In the genomic region with DNA sequence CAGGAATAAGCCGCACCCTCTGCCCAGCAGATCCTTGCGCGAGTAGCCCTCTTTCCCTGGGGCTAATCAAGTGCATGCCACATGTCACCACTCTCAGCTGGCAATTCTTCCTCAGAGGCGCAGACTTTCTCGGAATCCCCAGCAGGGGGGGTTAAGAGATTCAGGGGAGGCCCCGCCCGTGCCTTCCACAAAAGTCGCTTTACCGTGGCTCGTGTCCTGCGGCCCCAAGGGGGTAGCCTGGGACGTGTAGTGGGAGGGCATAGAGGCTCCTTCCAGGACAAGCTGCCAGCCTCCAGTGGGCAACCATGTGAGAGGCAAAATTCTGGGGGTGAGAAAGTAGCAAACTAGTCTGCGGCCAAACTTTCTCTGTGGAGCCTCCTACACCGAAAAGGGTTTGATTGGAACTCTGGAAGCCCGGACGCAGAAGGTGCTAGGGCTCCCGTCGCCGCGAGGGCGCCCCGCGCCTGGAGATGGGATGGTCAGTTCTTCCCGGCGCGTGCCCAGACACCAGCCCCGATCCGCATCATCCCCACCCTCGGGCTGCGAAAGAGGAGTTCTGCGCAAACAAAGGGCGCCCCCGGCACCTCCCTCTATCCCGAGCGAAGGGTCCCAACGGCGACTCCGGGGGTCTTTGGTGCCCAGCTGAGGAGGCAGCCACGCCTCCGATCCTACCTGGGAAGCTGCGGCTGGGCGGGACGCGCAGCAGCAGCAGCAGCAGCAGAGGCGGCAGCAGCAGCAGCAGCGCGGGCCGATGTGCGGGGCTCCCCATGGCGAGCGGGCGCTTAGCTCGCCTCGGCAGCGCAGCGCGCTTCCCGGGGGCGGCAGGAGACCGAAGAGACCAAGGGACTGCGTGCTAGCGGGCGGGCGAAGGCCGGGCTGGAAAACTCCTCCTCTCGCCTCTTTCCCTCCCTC, we compare ENCODE assay signal across 8 cellular contexts. TPM values are rescaled to one million over a fixed set of nuclear protein-coding genes. Genes with fewer than 3 reads are reported as not detected.
DNase-seq lines count a peak whose midpoint lies in the region; ATAC-seq, FAIRE-seq and TF ChIP-seq lines count a peak whose summit lies in the region.

TSS of gene SRPX (minus strand) at position 848 of the 912 bp plus-strand sequence. CDS start at position 769, 79 bp downstream.

- no peak within 1 kb of the TSS for H3K4me3 Mint-ChIP-seq in activated T-helper 1 cell treated with anti-CD3 and anti-CD28 coated beads, Interleukin-12 subunit alpha, Interleukin-12 subunit beta, Interleukin-2, Interleukin-4 antibody, amounts not matched to agents 30 ng/mL and 10 ng/mL and 1 ng/mL, durations not matched to agents 14 hours and 24 hours and 36 hours

- H3K27me3 ChIP-seq in iPS-18a (ENCODE audit: control insufficient read depth, insufficient read depth, low read length), result peaks cover 39% of the 10 kb centered on the region
- no peaks in the 10 kb centered on the region for H3K27me3 ChIP-seq in small intestine (ENCODE audit: control insufficient read depth in 2 of 2, insufficient read depth in 2 of 2, low read length in 2 of 2)

- in situ Hi-C loops in astrocyte of the cerebellum (cut with HindIII; ENCODE audit: low sequenced_read_pairs), result no loop called here

- no peaks in the 10 kb centered on the region for H3K9me3 Mint-ChIP-seq in activated T-helper 1 cell treated with anti-CD3 and anti-CD28 coated beads, Interleukin-12 subunit alpha, Interleukin-12 subunit beta, Interleukin-2, Interleukin-4 antibody, amounts not matched to agents 30 ng/mL and 10 ng/mL and 1 ng/mL, durations not matched to agents 14 hours and 24 hours and 36 hours

- TF ChIP-seq CTCF in C4-2B (conservative IDR thresholded peaks at IDR 0.05) (peak; percentile 48), astrocyte of the cerebellum (IDR thresholded peaks at IDR 0.05; ENCODE audit: low read depth, low read length, missing control alignments) (peak; percentile 46)

- H3K27me3 Mint-ChIP-seq in activated T-helper 1 cell treated with anti-CD3 and anti-CD28 coated beads, Interleukin-12 subunit alpha, Interleukin-12 subunit beta, Interleukin-2, Interleukin-4 antibody, amounts not matched to agents 30 ng/mL and 10 ng/mL and 1 ng/mL, durations not matched to agents 14 hours and 24 hours and 36 hours (ENCODE audit: insufficient read depth), result peaks cover 30% of the 10 kb centered on the region

- peak; percentile 53 for ATAC-seq in GM21529 (IDR thresholded peaks at IDR 0.05; ENCODE audit: unreplicated experiment)

- peaks cover 16% of the 10 kb centered on the region for H3K9me3 ChIP-seq in iPS-18a (ENCODE audit: control insufficient read depth, low read depth, low read length)
- H3K9me3 ChIP-seq in small intestine (ENCODE audit: control insufficient read depth, low read depth), result no peaks in the 10 kb centered on the region

- H3K27ac Mint-ChIP-seq in activated T-helper 1 cell treated with anti-CD3 and anti-CD28 coated beads, Interleukin-12 subunit alpha, Interleukin-12 subunit beta, Interleukin-2, Interleukin-4 antibody, amounts not matched to agents 30 ng/mL and 10 ng/mL and 1 ng/mL, durations not matched to agents 14 hours and 24 hours and 36 hours, result no peak within 1 kb of the TSS

- no peak within 1 kb of the TSS for H3K27ac ChIP-seq in C4-2B
- H3K27ac ChIP-seq in iPS-18a (ENCODE audit: low read length), result no peak within 1 kb of the TSS
- peak within 1 kb of the TSS in 1 of 2 donors; percentile 34 for H3K27ac ChIP-seq in small intestine (ENCODE audit: low read depth in 1 of 2, low read length in 1 of 2)

- H3K4me1 ChIP-seq in iPS-18a (ENCODE audit: control insufficient read depth, low read depth, low read length), result no peaks in the 10 kb centered on the region
- H3K4me1 ChIP-seq in small intestine (ENCODE audit: control insufficient read depth in 2 of 2, insufficient read depth in 1 of 2, low read depth in 1 of 2, low read length in 1 of 2), result no peaks in the 10 kb centered on the region

- H3K4me1 Mint-ChIP-seq in activated T-helper 1 cell treated with anti-CD3 and anti-CD28 coated beads, Interleukin-12 subunit alpha, Interleukin-12 subunit beta, Interleukin-2, Interleukin-4 antibody, amounts not matched to agents 30 ng/mL and 10 ng/mL and 1 ng/mL, durations not matched to agents 14 hours and 24 hours and 36 hours (ENCODE audit: low read depth), result no peaks in the 10 kb centered on the region

- no peak for FAIRE-seq in small intestine (lab: Jason Lieb, UNC)

- WGBS in small intestine, 3 donors, result 1 to 40% (median 12%) methylated on average over 34 to 66 of the region's 66 CpGs

- no peak within 1 kb of the TSS for H3K9ac ChIP-seq in iPS-18a (ENCODE audit: low read length)

- no peaks in the 10 kb centered on the region for H3K36me3 Mint-ChIP-seq in activated T-helper 1 cell treated with anti-CD3 and anti-CD28 coated beads, Interleukin-12 subunit alpha, Interleukin-12 subunit beta, Interleukin-2, Interleukin-4 antibody, amounts not matched to agents 30 ng/mL and 10 ng/mL and 1 ng/mL, durations not matched to agents 14 hours and 24 hours and 36 hours (ENCODE audit: low read depth)

- peak; percentile 73 for DNase-seq in NCI-H2227 treated with DMSO at 0.1 percent for 48 hours (lab: John Stamatoyannopoulos, UW)
- DNase-seq in astrocyte of the cerebellum (ENCODE audit: low read depth), result no peak
- DNase-seq in small intestine, result peak; percentile 27
- no peak for DNase-seq in activated T-helper 1 cell treated with anti-CD3 and anti-CD28 coated beads, Interleukin-12 subunit alpha, Interleukin-12 subunit beta, Interleukin-2, Interleukin-4 antibody, amounts not matched to agents 30 ng/mL and 10 ng/mL and 1 ng/mL, durations not matched to agents 14 hours and 24 hours and 36 hours (ENCODE audit: low spot score)
- no peak for DNase-seq in DMS153 treated with DMSO at 0.1 percent for 48 hours (lab: John Stamatoyannopoulos, UW; ENCODE audit: unreplicated experiment)

- H3K4me3 ChIP-seq in astrocyte of the cerebellum (ENCODE audit: low read depth, low read length) (peak within 1 kb of the TSS; percentile 64), iPS-18a (ENCODE audit: low read length) (peak within 1 kb of the TSS; percentile 61), small intestine (ENCODE audit: low read depth in 1 of 2, low read length in 2 of 2) (peak within 1 kb of the TSS in 1 of 2 donors; percentile 7)

- H3K36me3 ChIP-seq in iPS-18a (ENCODE audit: control insufficient read depth, low read depth, low read length) (no peaks in the 10 kb centered on the region), small intestine (ENCODE audit: control insufficient read depth in 2 of 2, insufficient read depth in 2 of 2, low read length in 2 of 2) (no peaks in the 10 kb centered on the region)

- intact Hi-C loops in activated T-helper 1 cell treated with anti-CD3 and anti-CD28 coated beads, Interleukin-12 subunit alpha, Interleukin-12 subunit beta, Interleukin-2, Interleukin-4 antibody, amounts not matched to agents 30 ng/mL and 10 ng/mL and 1 ng/mL, durations not matched to agents 14 hours and 24 hours and 36 hours (cut with micrococcal nuclease), result no loop called here

RNA-seq across cellular contexts. Expression of gene SRPX, which starts in this region (rescaled TPM):
- polyA plus RNA-seq in small intestine, result 100 to 1,000 TPM in 1 of 3 donors, 1 to 10 TPM in 2; 2.2 to 104 (median 4.9) TPM
- not detected in 2 replicates for total RNA-seq in activated T-helper 1 cell treated with anti-CD3 and anti-CD28 coated beads, Interleukin-12 subunit alpha, Interleukin-12 subunit beta, Interleukin-2, Interleukin-4 antibody, amounts not matched to agents 30 ng/mL and 10 ng/mL and 1 ng/mL, durations not matched to agents 14 hours and 24 hours and 36 hours

Comparison
In these comparisons a context has a peak if more than half of its experiments do, and no peak if none do; other contexts are left out.
1. DNase-seq: peak in NCI-H2227 treated with DMSO at 0.1 percent for 48 hours (single experiment) and small intestine (single experiment); none in astrocyte of the cerebellum (single experiment), activated T-helper 1 cell treated with anti-CD3 and anti-CD28 coated beads, Interleukin-12 subunit alpha, Interleukin-12 subunit beta, Interleukin-2, Interleukin-4 antibody, amounts not matched to agents 30 ng/mL and 10 ng/mL and 1 ng/mL, durations not matched to agents 14 hours and 24 hours and 36 hours (single experiment) and DMS153 treated with DMSO at 0.1 percent for 48 hours (single experiment).